8 cellular contexts compared by ENCODE assay signal in the genomic region with DNA sequence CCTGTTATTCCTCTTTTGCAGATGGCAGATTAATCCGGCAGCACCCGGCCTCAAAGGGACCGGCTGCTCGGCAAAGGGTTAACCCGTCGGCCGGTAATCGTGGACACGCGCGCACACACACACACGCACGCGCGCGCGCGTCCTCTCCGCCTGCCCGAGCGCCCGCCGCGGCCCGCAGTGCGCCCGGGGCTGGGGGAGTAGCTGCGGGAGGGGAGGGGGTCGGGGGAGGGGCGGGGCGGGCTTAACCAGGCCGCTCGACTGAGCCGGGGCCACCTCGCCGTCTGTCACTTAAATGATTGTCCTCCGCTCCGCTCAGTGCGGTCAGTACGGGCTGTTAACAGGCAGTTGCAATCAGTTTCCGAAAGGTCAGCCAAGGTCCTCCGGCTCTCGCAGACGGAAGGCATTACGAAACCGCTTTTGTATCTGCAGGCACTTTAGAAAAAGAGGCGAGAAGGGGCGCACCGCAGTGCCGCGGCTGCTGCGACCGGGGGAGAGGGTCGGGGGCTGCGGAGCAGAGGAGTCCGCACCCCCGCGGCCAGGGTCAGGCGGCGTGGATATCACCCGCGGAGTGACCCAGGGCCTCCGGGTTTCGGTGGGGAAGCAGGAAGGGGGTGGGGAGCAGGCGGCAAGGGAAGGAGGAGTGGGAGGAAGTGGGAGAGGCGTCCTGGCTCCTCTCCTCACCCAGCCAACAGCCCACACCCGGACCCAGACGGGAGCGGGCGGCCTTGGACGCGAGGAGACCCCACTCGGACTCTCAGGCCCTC. TPM values are rescaled to one million over a fixed set of nuclear protein-coding genes. Genes with fewer than 3 reads are reported as not detected.
DNase-seq lines count a peak whose midpoint lies in the region; ATAC-seq lines count a peak whose summit lies in the region.

No MANE protein-coding gene starts in this region.

- H3K36me3 ChIP-seq in rectal smooth muscle tissue (ENCODE audit: control insufficient read depth, insufficient read depth, low read length): no peaks in the 10 kb centered on the region

- DNase-seq in T-helper 1 cell (no peak), NCI-H510A (lab: John Stamatoyannopoulos, UW) (peak; percentile 36), left cardiac atrium (peak; percentile 87)
- no peak for DNase-seq in stimulated activated CD4-positive, alpha-beta T cell treated with anti-CD3 and anti-CD28 coated beads, Interleukin-4, amount 100 ng/mL, for 1 hour

- no peaks in the 10 kb centered on the region for H3K27me3 Mint-ChIP-seq in T-helper 1 cell treated with Interleukin-12 subunit alpha and Interleukin-12 subunit beta and Interleukin-4 antibody, amounts not matched to agents 30 μg/mL and 1 μg/mL, for 36 hours (ENCODE audit: low read depth)
- no peaks in the 10 kb centered on the region for H3K27me3 Mint-ChIP-seq in activated naive CD4-positive, alpha-beta T cell treated with anti-CD3 and anti-CD28 coated beads, Interleukin-2, amount 50 U/mL, for 24 hours

- H3K9me3 Mint-ChIP-seq in T-helper 1 cell treated with Interleukin-12 subunit alpha and Interleukin-12 subunit beta and Interleukin-4 antibody, amounts not matched to agents 30 μg/mL and 1 μg/mL, for 36 hours: no peaks in the 10 kb centered on the region
- no peaks in the 10 kb centered on the region for H3K9me3 Mint-ChIP-seq in activated naive CD4-positive, alpha-beta T cell treated with anti-CD3 and anti-CD28 coated beads, Interleukin-2, amount 50 U/mL, for 24 hours

- peaks cover 11% of the 10 kb centered on the region for H3K27me3 ChIP-seq in rectal smooth muscle tissue (ENCODE audit: control insufficient read depth, insufficient read depth, low read length)

- no peak overlapping the region for H3K9ac ChIP-seq in rectal smooth muscle tissue (ENCODE audit: low read length)

- peak overlapping the region; percentile 58 for H3K27ac ChIP-seq in rectal smooth muscle tissue (ENCODE audit: low read depth, low read length)

- ATAC-seq in left cardiac atrium (peak; percentile 40 to 68), GM18868 (IDR thresholded peaks at IDR 0.05; ENCODE audit: unreplicated experiment) (no peak)

- no peak overlapping the region for H3K27ac Mint-ChIP-seq in T-helper 1 cell treated with Interleukin-12 subunit alpha and Interleukin-12 subunit beta and Interleukin-4 antibody, amounts not matched to agents 30 μg/mL and 1 μg/mL, for 36 hours
- H3K27ac Mint-ChIP-seq in activated naive CD4-positive, alpha-beta T cell treated with anti-CD3 and anti-CD28 coated beads, Interleukin-2, amount 50 U/mL, for 24 hours: no peak overlapping the region

- intact Hi-C loops in left cardiac atrium (cut with DNase I): loop anchor here (5.0 to 10.0 kb wide), 3 partner anchors 48 to 420 kb away; no protein-coding TSS in a partner anchor

- H3K4me3 Mint-ChIP-seq in T-helper 1 cell treated with Interleukin-12 subunit alpha and Interleukin-12 subunit beta and Interleukin-4 antibody, amounts not matched to agents 30 μg/mL and 1 μg/mL, for 36 hours: peak overlapping the region; percentile 81
- H3K4me3 Mint-ChIP-seq in activated naive CD4-positive, alpha-beta T cell treated with anti-CD3 and anti-CD28 coated beads, Interleukin-2, amount 50 U/mL, for 24 hours: peak overlapping the region; percentile 84

- H3K4me1 Mint-ChIP-seq in T-helper 1 cell treated with Interleukin-12 subunit alpha and Interleukin-12 subunit beta and Interleukin-4 antibody, amounts not matched to agents 30 μg/mL and 1 μg/mL, for 36 hours (ENCODE audit: low read depth): peaks cover 13% of the 10 kb centered on the region
- peaks cover 9% of the 10 kb centered on the region for H3K4me1 Mint-ChIP-seq in activated naive CD4-positive, alpha-beta T cell treated with anti-CD3 and anti-CD28 coated beads, Interleukin-2, amount 50 U/mL, for 24 hours

- H3K4me3 ChIP-seq in rectal smooth muscle tissue (ENCODE audit: low read length): peak overlapping the region; percentile 69

- H3K36me3 Mint-ChIP-seq in T-helper 1 cell treated with Interleukin-12 subunit alpha and Interleukin-12 subunit beta and Interleukin-4 antibody, amounts not matched to agents 30 μg/mL and 1 μg/mL, for 36 hours (ENCODE audit: low read depth): no peaks in the 10 kb centered on the region
- H3K36me3 Mint-ChIP-seq in activated naive CD4-positive, alpha-beta T cell treated with anti-CD3 and anti-CD28 coated beads, Interleukin-2, amount 50 U/mL, for 24 hours: no peaks in the 10 kb centered on the region

- peaks cover 6% of the 10 kb centered on the region for H3K4me1 ChIP-seq in rectal smooth muscle tissue (ENCODE audit: control insufficient read depth, insufficient read depth, low read length)

RNA-seq across cellular contexts. Expression of gene BCOR, which starts 57.3 kb away (rescaled TPM):
- total RNA-seq in left cardiac atrium: 10 to 100 TPM; 10.8 to 21.6 TPM

Comparison
In these comparisons a context has a peak if more than half of its experiments do, and no peak if none do; other contexts are left out.
1. DNase-seq: peak in NCI-H510A (single experiment) and left cardiac atrium (single experiment); none in T-helper 1 cell (0 of 5) and stimulated activated CD4-positive, alpha-beta T cell treated with anti-CD3 and anti-CD28 coated beads, Interleukin-4, amount 100 ng/mL, for 1 hour (single experiment).